ENCODE assay signal across 1 cellular context in genomic region chr10:122877264-122877663, GRCh38.
TF ChIP-seq lines count a peak whose summit lies in the region.

No MANE protein-coding gene starts in this region.

TF ChIP-seq in A549, 52 proteins besides CTCF, POLR2A, EP300 and RAD21 (continued from another document):
- no peak for TF ChIP-seq PBX3 (IDR thresholded peaks at IDR 0.05)
